In genomic region chr3:188178293-188178950, GRCh38 we compare ENCODE assay signal across 15 cellular contexts. TPM values are rescaled to one million over a fixed set of nuclear protein-coding genes. Genes with fewer than 3 reads are reported as not detected.
DNase-seq lines count a peak whose midpoint lies in the region; ATAC-seq and TF ChIP-seq lines count a peak whose summit lies in the region.
"Had no signal": no experiment of that assay in that cellular context is flagged by ENCODE, and none has a peak within 500 bp of the region (broad histone marks: within the 10 kb centered on the region; RNA-seq: fewer than 3 reads in every experiment).

No MANE protein-coding gene starts in this region.

- BruUV-seq in MCF 10A (replicated peaks; lab: Mats Ljungman, UMichigan), result no TSS peak
- BruUV-seq in mammary epithelial cell (replicated peaks; lab: Mats Ljungman, UMichigan), result no TSS peak

- 88% methylated on average over 7 of the region's 7 CpGs for WGBS in mammary epithelial cell (ENCODE audit: low coverage, missing lambda C conversion rate)
- WGBS in upper lobe of left lung, 2 donors, result 70 to 80% methylated on average over 7 of the region's 7 CpGs

- H3K27me3 ChIP-seq in mammary epithelial cell (ENCODE audit: insufficient read depth, low read length), result no peaks in the 10 kb centered on the region
- H3K27me3 ChIP-seq in adipocyte (replicated peaks; ENCODE audit: control insufficient read depth, insufficient read depth, low read length), result no peaks in the 10 kb centered on the region
- H3K27me3 ChIP-seq in naive thymus-derived CD4-positive, alpha-beta T cell (ENCODE audit: control insufficient read depth in 2 of 2, insufficient read depth in 2 of 2, low read length in 2 of 2), result no peaks in the 10 kb centered on the region
- no peaks in the 10 kb centered on the region for H3K27me3 ChIP-seq in upper lobe of left lung

- peak; percentile 37 for ATAC-seq in naive thymus-derived CD4-positive, alpha-beta T cell
- no peak for ATAC-seq in upper lobe of left lung (ENCODE audit: low FRiP score in 2 of 2)
- ATAC-seq: left lobe of liver, PC-3 had no signal

- DNase-seq in MCF 10A (ENCODE audit: unreplicated experiment) (no peak), mammary epithelial cell (no peak), adipocyte (ENCODE audit: low read depth) (no peak), upper lobe of left lung (no peak), occipital lobe (lab: John Stamatoyannopoulos, UW) (no peak), retina (no peak)
- peak in 2 of 9 donors; percentile 12 to 16 for DNase-seq in naive thymus-derived CD4-positive, alpha-beta T cell
- DNase-seq in stimulated activated naive CD4-positive, alpha-beta T cell treated with Interleukin-2 at 50 U/mL for 16 hours (lab: John Stamatoyannopoulos, UW), result no peak
- DNase-seq: activated T-cell treated with anti-CD3 and anti-CD28 coated beads, Interleukin-2, amount 50 U/mL, for 4 hours; KG1; NCI-H2081; PC-3 had no signal

- in situ Hi-C loops in mammary epithelial cell (cut with MboI; ENCODE audit: low sequenced_read_pairs in 2 of 2), result no loop called here

- H3K9ac ChIP-seq in mammary epithelial cell (ENCODE audit: insufficient read depth, low read length) (no peak overlapping the region), adipocyte (ENCODE audit: low read length) (peak overlapping the region; percentile 74)

- dilution Hi-C loops in mammary epithelial cell (cut with HindIII; ENCODE audit: low sequenced_read_pairs), result no loop called here

- H3K36me3 ChIP-seq in mammary epithelial cell (ENCODE audit: insufficient read depth, low read length) (no peaks in the 10 kb centered on the region), adipocyte (ENCODE audit: control insufficient read depth, insufficient read depth, low read length, severe bottlenecking) (peaks cover 3% of the 10 kb centered on the region), upper lobe of left lung (peaks cover 0 to 3% (median 0%) of the 10 kb centered on the region in 4 donors)
- H3K36me3 ChIP-seq in naive thymus-derived CD4-positive, alpha-beta T cell (ENCODE audit: control insufficient read depth in 2 of 3, insufficient read depth in 3 of 3, low read length in 3 of 3), result no peaks in the 10 kb centered on the region
- H3K36me3 ChIP-seq: HAP-1 had no signal

- CTCF ChIA-PET in MCF 10A (lab: Yijun Ruan, JAX) (no interaction called here), mammary epithelial cell (lab: Charles Lee; ENCODE audit: low non-redundant PET) (no interaction called here)
- CTCF ChIA-PET in naive thymus-derived CD4-positive, alpha-beta T cell (lab: Charles Lee), result no interaction called here

- no peak overlapping the region for H3K4me3 Mint-ChIP-seq in MCF 10A (ENCODE audit: unreplicated experiment)
- H3K4me3 Mint-ChIP-seq in naive thymus-derived CD4-positive, alpha-beta T cell, result peak overlapping the region in 8 of 10 donors; percentile 4 to 53 (median 32)
- H3K4me3 Mint-ChIP-seq: activated T-cell treated with anti-CD3 and anti-CD28 coated beads, Interleukin-2, amount 50 U/mL, for 4 hours had no signal

- H3K36me3 Mint-ChIP-seq in MCF 10A (ENCODE audit: insufficient read depth, unreplicated experiment), result peaks cover 22% of the 10 kb centered on the region
- peaks cover 15 to 49% (median 32%) of the 10 kb centered on the region in 5 donors for H3K36me3 Mint-ChIP-seq in naive thymus-derived CD4-positive, alpha-beta T cell

- H3K9me3 Mint-ChIP-seq in MCF 10A (ENCODE audit: unreplicated experiment), result no peaks in the 10 kb centered on the region
- peaks cover 0 to 3% (median 0%) of the 10 kb centered on the region in 11 donors for H3K9me3 Mint-ChIP-seq in naive thymus-derived CD4-positive, alpha-beta T cell
- H3K9me3 Mint-ChIP-seq: activated T-cell treated with anti-CD3 and anti-CD28 coated beads, Interleukin-2, amount 50 U/mL, for 4 hours had no signal

- peaks cover 6% of the 10 kb centered on the region for H3K4me1 Mint-ChIP-seq in MCF 10A (ENCODE audit: insufficient read depth, unreplicated experiment)
- H3K4me1 Mint-ChIP-seq in naive thymus-derived CD4-positive, alpha-beta T cell, result peaks cover 40 to 65% (median 58%) of the 10 kb centered on the region in 7 donors

- H3K4me1 ChIP-seq in mammary epithelial cell (ENCODE audit: insufficient read depth, low read length) (no peaks in the 10 kb centered on the region), adipocyte (ENCODE audit: control insufficient read depth, insufficient read depth, low read length) (peaks cover 21% of the 10 kb centered on the region), upper lobe of left lung (peaks cover 25 to 32% (median 28%) of the 10 kb centered on the region in 4 donors)
- peaks cover 9 to 13% of the 10 kb centered on the region in 2 donors for H3K4me1 ChIP-seq in naive thymus-derived CD4-positive, alpha-beta T cell (ENCODE audit: control insufficient read depth in 2 of 2, insufficient read depth in 2 of 2, low read length in 2 of 2)
- H3K4me1 ChIP-seq: HAP-1 had no signal

- peak overlapping the region; percentile 40 for H3K27ac Mint-ChIP-seq in MCF 10A (ENCODE audit: low read depth, unreplicated experiment)
- H3K27ac Mint-ChIP-seq in naive thymus-derived CD4-positive, alpha-beta T cell, result peak overlapping the region in 5 of 9 donors; percentile 5 to 72 (median 38)

- H3K9me3 ChIP-seq in mammary epithelial cell (replicated peaks; ENCODE audit: insufficient read depth, low read length) (no peaks in the 10 kb centered on the region), adipocyte (ENCODE audit: control insufficient read depth, low read length) (no peaks in the 10 kb centered on the region), upper lobe of left lung (no peaks in the 10 kb centered on the region)
- no peaks in the 10 kb centered on the region for H3K9me3 ChIP-seq in naive thymus-derived CD4-positive, alpha-beta T cell (ENCODE audit: control insufficient read depth in 2 of 3, low read length in 3 of 3)
- H3K9me3 ChIP-seq: HAP-1 had no signal

- no peak overlapping the region for H3K27ac ChIP-seq in mammary epithelial cell (ENCODE audit: insufficient read depth, low read depth, low read length)
- no peak overlapping the region for H3K27ac ChIP-seq in naive thymus-derived CD4-positive, alpha-beta T cell (ENCODE audit: low read depth, low read length)
- H3K27ac ChIP-seq in upper lobe of left lung, result peak overlapping the region; percentile 56 to 80 (median 68)

- POLR2A ChIA-PET in MCF 10A (lab: Yijun Ruan, JAX), result no interaction called here
- POLR2A ChIA-PET in naive thymus-derived CD4-positive, alpha-beta T cell (lab: Charles Lee), result no interaction called here

- no peak overlapping the region for H3K4me3 ChIP-seq in mammary epithelial cell (replicated peaks in 1 of 3; ENCODE audit: insufficient read depth in 1 of 3, low read depth in 2 of 3, low read length in 3 of 3)
- no peak overlapping the region for H3K4me3 ChIP-seq in adipocyte (ENCODE audit: low read length)
- no peak overlapping the region for H3K4me3 ChIP-seq in naive thymus-derived CD4-positive, alpha-beta T cell (ENCODE audit: low read length)
- no peak overlapping the region for H3K4me3 ChIP-seq in upper lobe of left lung
- H3K4me3 ChIP-seq: HAP-1, smooth muscle cell had no signal

- H2AFZ ChIP-seq in mammary epithelial cell (ENCODE audit: low read depth, low read length), result no peak overlapping the region

- no peaks in the 10 kb centered on the region for H3K27me3 Mint-ChIP-seq in MCF 10A (ENCODE audit: insufficient read depth, unreplicated experiment)
- H3K27me3 Mint-ChIP-seq in naive thymus-derived CD4-positive, alpha-beta T cell, result no peaks in the 10 kb centered on the region

- no peak for TF ChIP-seq POLR2A in upper lobe of left lung (IDR thresholded peaks at IDR 0.05)

- H3K79me2 ChIP-seq in mammary epithelial cell (ENCODE audit: insufficient read depth, low read length), result peaks cover 83% of the 10 kb centered on the region

- no peak for TF ChIP-seq CTCF in MCF 10A (IDR thresholded peaks at IDR 0.05; ENCODE audit: unreplicated experiment)
- TF ChIP-seq CTCF in mammary epithelial cell (conservative IDR thresholded peaks at IDR 0.05 in 1 of 2, IDR thresholded peaks at IDR 0.05 in 1 of 2; ENCODE audit: extremely low read depth in 1 of 2, insufficient read depth in 1 of 2, low read depth in 1 of 2, low read length in 2 of 2), result no peak
- TF ChIP-seq CTCF in upper lobe of left lung (IDR thresholded peaks at IDR 0.05), result no peak

- TF ChIP-seq EP300 in upper lobe of left lung (IDR thresholded peaks at IDR 0.05), result no peak

- no peak overlapping the region for H3K4me2 ChIP-seq in mammary epithelial cell (ENCODE audit: insufficient read depth, low read depth, low read length)
- H3K4me2 ChIP-seq: smooth muscle cell had no signal

- H4K20me1 ChIP-seq in mammary epithelial cell (ENCODE audit: insufficient read depth, low read length), result no peaks in the 10 kb centered on the region

- intact Hi-C loops in MCF 10A (cut with micrococcal nuclease) (no loop called here), mammary epithelial cell (cut with micrococcal nuclease) (no loop called here)
- intact Hi-C loops in naive thymus-derived CD4-positive, alpha-beta T cell (cut with micrococcal nuclease), result no loop called here

RNA-seq across cellular contexts. Expression of gene LPP, which starts 24.5 kb away (rescaled TPM):
- total RNA-seq in MCF 10A (2022), result 107 and 117 TPM in 2 replicates
- total RNA-seq in mammary epithelial cell, result 100 to 1,000 TPM in 1 of 2 donors, 10 to 100 TPM in 1; 66.8 to 109 TPM
- 19.1 TPM for polyA plus RNA-seq in mammary epithelial cell
- polyA minus RNA-seq in mammary epithelial cell, result 149 TPM
- total RNA-seq in naive thymus-derived CD4-positive, alpha-beta T cell, result 10 to 100 TPM; 12.5 to 95.2 (median 52.3) TPM
- 10 to 100 TPM; 10.3 to 12.1 TPM for polyA plus RNA-seq in naive thymus-derived CD4-positive, alpha-beta T cell
- total RNA-seq in upper lobe of left lung, result 100 to 1,000 TPM in 4 of 6 donors, 10 to 100 TPM in 2; 86.0 to 196 (median 160) TPM
- total RNA-seq in occipital lobe, result 11.7 TPM

Comparison
In these comparisons a context has a peak if more than half of its experiments do, and no peak if none do; other contexts are left out.
1. H3K27ac ChIP-seq: peak in upper lobe of left lung (4 of 4); none in mammary epithelial cell (single experiment) and naive thymus-derived CD4-positive, alpha-beta T cell (single experiment).